Comparison of ENCODE assay signal across 13 cellular contexts in genomic region chr21:31656199-31657095, GRCh38. TPM values are rescaled to one million over a fixed set of nuclear protein-coding genes. Genes with fewer than 3 reads are reported as not detected.
DNase-seq lines count a peak whose midpoint lies in the region; ATAC-seq and TF ChIP-seq lines count a peak whose summit lies in the region.
"Had no signal": no experiment of that assay in that cellular context is flagged by ENCODE, and none has a peak within 500 bp of the region (broad histone marks: within the 10 kb centered on the region; RNA-seq: fewer than 3 reads in every experiment).

No MANE protein-coding gene starts in this region.

- peaks cover 12% of the 10 kb centered on the region for H3K36me3 Mint-ChIP-seq in T-helper 2 cell treated with Interferon-gamma antibody and Interleukin-4, amounts not matched to agents 5 μg/mL and 100 μg/mL, for 36 hours (ENCODE audit: low read depth)
- H3K36me3 Mint-ChIP-seq in progenitor cell of endocrine pancreas (ENCODE audit: insufficient read depth): peaks cover 1% of the 10 kb centered on the region

- no peak for DNase-seq in activated CD4-positive, CD25-positive, alpha-beta regulatory T cell treated with anti-CD3 and anti-CD28 coated beads, Interleukin-2, amount 50 U/mL, for 72 hours
- peak; percentile 32 for DNase-seq in T-helper 2 cell treated with Interferon-gamma antibody and Interleukin-4, amounts not matched to agents 5 μg/mL and 100 μg/mL, for 36 hours (ENCODE audit: low spot score)
- DNase-seq in epithelial cell of esophagus (ENCODE audit: low read depth) (peak; percentile 74), progenitor cell of endocrine pancreas (ENCODE audit: low spot score, unreplicated experiment) (no peak)
- peak; percentile 19 for DNase-seq in stimulated activated CD8-positive, alpha-beta memory T cell treated with anti-CD3 and anti-CD28 coated beads, Interleukin-4, amount 100 ng/mL, for 24 hours (ENCODE audit: low read depth)
- no peak for DNase-seq in effector CD4-positive, alpha-beta T cell
- DNase-seq: NCI-H1092, right cardiac atrium had no signal

- H3K4me3 ChIP-seq in epithelial cell of esophagus (ENCODE audit: low read length): no peak overlapping the region
- H3K4me3 ChIP-seq: lung, thoracic aorta had no signal

- peaks cover 2% of the 10 kb centered on the region for H3K27me3 Mint-ChIP-seq in T-helper 2 cell treated with Interferon-gamma antibody and Interleukin-4, amounts not matched to agents 5 μg/mL and 100 μg/mL, for 36 hours (ENCODE audit: low read depth)
- H3K27me3 Mint-ChIP-seq in progenitor cell of endocrine pancreas: no peaks in the 10 kb centered on the region

- peak overlapping the region; percentile 49 for H3K4me3 Mint-ChIP-seq in T-helper 2 cell treated with Interferon-gamma antibody and Interleukin-4, amounts not matched to agents 5 μg/mL and 100 μg/mL, for 36 hours
- no peak overlapping the region for H3K4me3 Mint-ChIP-seq in progenitor cell of endocrine pancreas (ENCODE audit: low read depth)

- H3K9me3 Mint-ChIP-seq in T-helper 2 cell treated with Interferon-gamma antibody and Interleukin-4, amounts not matched to agents 5 μg/mL and 100 μg/mL, for 36 hours: peaks cover 3% of the 10 kb centered on the region
- H3K9me3 Mint-ChIP-seq in progenitor cell of endocrine pancreas (ENCODE audit: low read depth): peaks cover 3% of the 10 kb centered on the region

- H3K4me1 Mint-ChIP-seq in T-helper 2 cell treated with Interferon-gamma antibody and Interleukin-4, amounts not matched to agents 5 μg/mL and 100 μg/mL, for 36 hours (ENCODE audit: low read depth): peaks cover 35% of the 10 kb centered on the region
- peaks cover 9% of the 10 kb centered on the region for H3K4me1 Mint-ChIP-seq in progenitor cell of endocrine pancreas (ENCODE audit: low read depth)

- no peak overlapping the region for H3K27ac Mint-ChIP-seq in T-helper 2 cell treated with Interferon-gamma antibody and Interleukin-4, amounts not matched to agents 5 μg/mL and 100 μg/mL, for 36 hours
- H3K27ac Mint-ChIP-seq in progenitor cell of endocrine pancreas: no peak overlapping the region

- peak; percentile 29 to 34 for ATAC-seq in activated CD4-positive, CD25-positive, alpha-beta regulatory T cell treated with anti-CD3 and anti-CD28 coated beads, Interleukin-2, amount 50 U/mL, for 24 hours
- ATAC-seq in HG02623 (IDR thresholded peaks at IDR 0.05; ENCODE audit: unreplicated experiment): no peak
- ATAC-seq: foreskin keratinocyte, right cardiac atrium had no signal

- no peak for TF ChIP-seq CTCF in epithelial cell of esophagus (IDR thresholded peaks at IDR 0.05; ENCODE audit: insufficient read depth, low read depth, low read length, missing control alignments)
- TF ChIP-seq CTCF in progenitor cell of endocrine pancreas (IDR thresholded peaks at IDR 0.05; ENCODE audit: unreplicated experiment): no peak

RNA-seq across cellular contexts. Expression of gene SOD1, which starts 3.0 kb away (rescaled TPM):
- 164 and 176 TPM in 2 replicates for total RNA-seq in progenitor cell of endocrine pancreas

Comparison
In these comparisons a context has a peak if more than half of its experiments do, and no peak if none do; other contexts are left out.
1. DNase-seq: peak in T-helper 2 cell treated with Interferon-gamma antibody and Interleukin-4, amounts not matched to agents 5 μg/mL and 100 μg/mL, for 36 hours (single experiment), epithelial cell of esophagus (single experiment) and stimulated activated CD8-positive, alpha-beta memory T cell treated with anti-CD3 and anti-CD28 coated beads, Interleukin-4, amount 100 ng/mL, for 24 hours (single experiment); none in activated CD4-positive, CD25-positive, alpha-beta regulatory T cell treated with anti-CD3 and anti-CD28 coated beads, Interleukin-2, amount 50 U/mL, for 72 hours (single experiment), progenitor cell of endocrine pancreas (single experiment) and effector CD4-positive, alpha-beta T cell (single experiment).